In the genomic region with DNA sequence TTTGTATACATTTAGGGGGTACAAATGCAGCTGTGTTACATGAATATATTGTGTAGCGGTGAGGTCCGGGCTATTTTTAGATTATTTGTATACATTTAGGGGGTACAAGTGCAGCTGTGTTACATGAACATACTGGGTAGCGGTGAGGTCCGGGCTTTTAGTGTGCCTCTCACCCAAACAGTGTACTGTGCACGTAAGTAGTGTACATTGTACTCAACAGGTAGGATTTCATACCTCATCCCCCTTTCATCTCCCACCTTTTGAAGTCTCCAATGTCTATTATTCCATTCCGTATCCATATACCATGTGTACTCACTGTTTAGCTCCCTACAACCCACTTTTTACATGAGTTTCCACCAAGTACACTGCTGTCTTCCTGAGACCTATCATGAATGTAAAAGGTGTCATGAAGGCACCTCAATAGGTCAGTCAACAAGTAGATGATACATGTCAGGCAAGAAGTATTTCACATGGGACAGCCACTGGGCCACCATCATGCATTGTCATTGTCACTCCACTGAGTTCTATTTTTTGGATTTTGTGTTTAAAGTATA, we compare ENCODE assay signal across 22 cellular contexts. TPM values are rescaled to one million over a fixed set of nuclear protein-coding genes. Genes with fewer than 3 reads are reported as not detected.
A peak's percentile ranks its signal among the peaks of the same experiment; 100 is the strongest.
DNase-seq lines count a peak whose midpoint lies in the region; ATAC-seq, FAIRE-seq and TF ChIP-seq lines count a peak whose summit lies in the region.
"Had no signal": no experiment of that assay in that cellular context is flagged by ENCODE, and none has a peak within 500 bp of the region (broad histone marks: within the 10 kb centered on the region; RNA-seq: fewer than 3 reads in every experiment).

No MANE protein-coding gene starts in this region.

- FAIRE-seq in pancreas (lab: Jason Lieb, UNC) (no peak), RCC 7860 (lab: Jason Lieb, UNC) (no peak)

- no peak for ATAC-seq in pancreas
- ATAC-seq: lower lobe of right lung; stimulated activated memory B cell treated with anti-CD40 and anti-IgM and Interleukin-4, amounts not matched to agents 10 μg/mL and 1 μg/mL and 100 μg/mL, for 72 hours had no signal

- peak overlapping the region; percentile 10 for H3K4me2 ChIP-seq in mammary epithelial cell (ENCODE audit: insufficient read depth, low read depth, low read length)
- H3K4me2 ChIP-seq: BLaER1 had no signal

- no TSS peak for BruUV-seq in mammary epithelial cell (replicated peaks; lab: Mats Ljungman, UMichigan)

- WGBS in mammary epithelial cell (ENCODE audit: low coverage, missing lambda C conversion rate), result 82% methylated on average over 6 of the region's 6 CpGs
- 85 to 88% methylated on average over 6 of the region's 6 CpGs for WGBS in pancreas, 2 donors

- dilution Hi-C loops in mammary epithelial cell (cut with HindIII; ENCODE audit: low sequenced_read_pairs), result loop anchor here (5.0 kb wide), 2 partner anchors 62 to 97 kb away; no protein-coding TSS in a partner anchor

- H3K36me3 ChIP-seq in KOPT-K1 (ENCODE audit: insufficient read depth, low read length) (peaks cover 100% of the 10 kb centered on the region), mammary epithelial cell (ENCODE audit: insufficient read depth, low read length) (peaks cover 24% of the 10 kb centered on the region), pancreas (peaks cover 0 to 22% (median 7%) of the 10 kb centered on the region in 3 donors)

- H3K9me3 ChIP-seq in KOPT-K1 (ENCODE audit: insufficient read depth, low read length, poor library complexity, severe bottlenecking), result no peaks in the 10 kb centered on the region
- no peaks in the 10 kb centered on the region for H3K9me3 ChIP-seq in mammary epithelial cell (replicated peaks; ENCODE audit: insufficient read depth, low read length)
- no peaks in the 10 kb centered on the region for H3K9me3 ChIP-seq in pancreas
- H3K9me3 ChIP-seq: BLaER1, esophagus muscularis mucosa, lower lobe of right lung, spleen had no signal

- H3K36me3 Mint-ChIP-seq in activated CD4-positive, alpha-beta T cell treated with anti-CD3 and anti-CD28 coated beads, Interleukin-2, amount 10 ng/mL, durations not matched to agents 24 days and 14 days (ENCODE audit: low read depth), result peaks cover 58% of the 10 kb centered on the region

- H3K27ac ChIP-seq in KOPT-K1 (ENCODE audit: low read depth, low read length, poor library complexity, severe bottlenecking) (peak overlapping the region; percentile 38), mammary epithelial cell (ENCODE audit: insufficient read depth, low read depth, low read length) (peak overlapping the region; percentile 57), pancreas (peak overlapping the region in 3 of 4 donors; percentile 6 to 64 (median 61))
- H3K27ac ChIP-seq: BLaER1, HL-60, lower lobe of right lung had no signal

- no peaks in the 10 kb centered on the region for H3K27me3 ChIP-seq in mammary epithelial cell (ENCODE audit: insufficient read depth, low read length)
- no peaks in the 10 kb centered on the region for H3K27me3 ChIP-seq in pancreas
- H3K27me3 ChIP-seq: BLaER1, esophagus muscularis mucosa, spleen had no signal

- no peaks in the 10 kb centered on the region for H3K9me3 Mint-ChIP-seq in activated CD4-positive, alpha-beta T cell treated with anti-CD3 and anti-CD28 coated beads, Interleukin-2, amount 10 ng/mL, durations not matched to agents 24 days and 14 days
- H3K9me3 Mint-ChIP-seq: stimulated activated memory B cell treated with anti-CD40 and anti-IgM and Interleukin-4, amounts not matched to agents 10 μg/mL and 1 μg/mL and 100 μg/mL, for 72 hours had no signal

- H3K4me3 ChIP-seq in mammary epithelial cell (replicated peaks in 1 of 3; ENCODE audit: insufficient read depth in 1 of 3, low read depth in 2 of 3, low read length in 3 of 3), result no peak overlapping the region
- H3K4me3 ChIP-seq in pancreas, result no peak overlapping the region
- H3K4me3 ChIP-seq: BLaER1, esophagus muscularis mucosa, lower lobe of right lung, spleen had no signal

- peaks cover 3% of the 10 kb centered on the region for H4K20me1 ChIP-seq in mammary epithelial cell (ENCODE audit: insufficient read depth, low read length)

- intact Hi-C loops in activated CD4-positive, alpha-beta T cell treated with anti-CD3 and anti-CD28 coated beads, Interleukin-2, amount 10 ng/mL, durations not matched to agents 24 days and 14 days (cut with micrococcal nuclease), result no loop called here
- intact Hi-C loops in mammary epithelial cell (cut with micrococcal nuclease) (no loop called here), pancreas (cut with DNase I) (no loop called here)

- H2AFZ ChIP-seq in mammary epithelial cell (ENCODE audit: low read depth, low read length), result no peak overlapping the region

- no peak overlapping the region for H3K9ac ChIP-seq in mammary epithelial cell (ENCODE audit: insufficient read depth, low read length)
- H3K9ac ChIP-seq: BLaER1 had no signal

- TF ChIP-seq CTCF in mammary epithelial cell (conservative IDR thresholded peaks at IDR 0.05 in 1 of 2, IDR thresholded peaks at IDR 0.05 in 1 of 2; ENCODE audit: extremely low read depth in 1 of 2, insufficient read depth in 1 of 2, low read depth in 1 of 2, low read length in 2 of 2), result no peak
- TF ChIP-seq CTCF in pancreas (IDR thresholded peaks at IDR 0.05), result no peak

- H3K27me3 Mint-ChIP-seq in activated CD4-positive, alpha-beta T cell treated with anti-CD3 and anti-CD28 coated beads, Interleukin-2, amount 10 ng/mL, durations not matched to agents 24 days and 14 days, result no peaks in the 10 kb centered on the region
- H3K27me3 Mint-ChIP-seq: stimulated activated memory B cell treated with anti-CD40 and anti-IgM and Interleukin-4, amounts not matched to agents 10 μg/mL and 1 μg/mL and 100 μg/mL, for 72 hours had no signal

- H3K27ac Mint-ChIP-seq in activated CD4-positive, alpha-beta T cell treated with anti-CD3 and anti-CD28 coated beads, Interleukin-2, amount 10 ng/mL, durations not matched to agents 24 days and 14 days, result peak overlapping the region; percentile 51
- H3K27ac Mint-ChIP-seq: stimulated activated memory B cell treated with anti-CD40 and anti-IgM and Interleukin-4, amounts not matched to agents 10 μg/mL and 1 μg/mL and 100 μg/mL, for 72 hours had no signal

- peak; percentile 56 for DNase-seq in activated CD4-positive, alpha-beta T cell treated with anti-CD3 and anti-CD28 coated beads, Interleukin-2, amount 10 ng/mL, durations not matched to agents 24 days and 14 days
- DNase-seq in activated CD4-positive, alpha-beta T cell treated with anti-CD3 and anti-CD28 coated beads, Interleukin-2, amount 50 U/mL, for 4 hours, result no peak
- DNase-seq in mammary epithelial cell (no peak), pancreas (no peak), H4 (ENCODE audit: low spot score) (no peak), RCC 7860 (ENCODE audit: low spot score) (no peak)
- no peak for DNase-seq in activated effector memory CD4-positive, alpha-beta T cell treated with anti-CD3 and anti-CD28 coated beads, Interleukin-2, amount 50 U/mL, for 16 hours
- DNase-seq: 8988T; activated CD4-positive, alpha-beta T cell treated with anti-CD3 and anti-CD28 coated beads, Interleukin-2, amount 50 U/mL, for 48 hours; dermis blood vessel endothelial cell; DMS153; GOT3; KBM-7; lower lobe of right lung; NCI-H1092 treated with DMSO at 0.1 percent for 48 hours; NCI-H2171; spleen had no signal

- peaks cover 70% of the 10 kb centered on the region for H3K79me2 ChIP-seq in mammary epithelial cell (ENCODE audit: insufficient read depth, low read length)

- CTCF ChIA-PET in mammary epithelial cell (lab: Charles Lee; ENCODE audit: low non-redundant PET), result no interaction called here

- peaks cover 35% of the 10 kb centered on the region for H3K4me1 ChIP-seq in mammary epithelial cell (ENCODE audit: insufficient read depth, low read length)
- H3K4me1 ChIP-seq in pancreas, result peaks cover 0 to 17% (median 8%) of the 10 kb centered on the region in 3 donors
- H3K4me1 ChIP-seq: BLaER1 had no signal

- no peak overlapping the region for H3K4me3 Mint-ChIP-seq in activated CD4-positive, alpha-beta T cell treated with anti-CD3 and anti-CD28 coated beads, Interleukin-2, amount 10 ng/mL, durations not matched to agents 24 days and 14 days
- H3K4me3 Mint-ChIP-seq: stimulated activated memory B cell treated with anti-CD40 and anti-IgM and Interleukin-4, amounts not matched to agents 10 μg/mL and 1 μg/mL and 100 μg/mL, for 72 hours had no signal

- in situ Hi-C loops in mammary epithelial cell (cut with MboI; ENCODE audit: low sequenced_read_pairs in 2 of 2), result loop anchor here in 1 of 2 donors (10.0 kb wide), 1 partner anchor 94 kb away; no protein-coding TSS in a partner anchor

- H3K4me1 Mint-ChIP-seq in activated CD4-positive, alpha-beta T cell treated with anti-CD3 and anti-CD28 coated beads, Interleukin-2, amount 10 ng/mL, durations not matched to agents 24 days and 14 days, result peaks cover 32% of the 10 kb centered on the region

RNA-seq across cellular contexts. Expression of gene SKP1, which starts 27.7 kb away (rescaled TPM):
- total RNA-seq in activated CD4-positive, alpha-beta T cell treated with anti-CD3 and anti-CD28 coated beads, Interleukin-2, amount 10 ng/mL, durations not matched to agents 24 days and 14 days, result 266 and 289 TPM in 2 replicates
- total RNA-seq in mammary epithelial cell (100 to 1,000 TPM; 146 to 231 TPM), pancreas (100 to 1,000 TPM in 3 of 6 donors, 10 to 100 TPM in 3; 76.3 to 142 (median 97.6) TPM)
- polyA plus RNA-seq in mammary epithelial cell (389 TPM), pancreas (100 to 1,000 TPM in 1 of 2 donors, 10 to 100 TPM in 1; 67.5 to 252 TPM)
- polyA minus RNA-seq in mammary epithelial cell, result 130 TPM
- total RNA-seq in H4 (2014; rRNA removed; shearing (Covaris generic)), result 886 and 1,193 TPM in 2 replicates

RNA-seq across cellular contexts. Expression of gene TCF7, which starts 34.6 kb away (rescaled TPM):
- 112 and 113 TPM in 2 replicates for total RNA-seq in activated CD4-positive, alpha-beta T cell treated with anti-CD3 and anti-CD28 coated beads, Interleukin-2, amount 10 ng/mL, durations not matched to agents 24 days and 14 days
- total RNA-seq in mammary epithelial cell, result 1 to 10 TPM; 3.3 to 6.5 TPM
- 2.0 TPM for polyA plus RNA-seq in mammary epithelial cell
- 18.8 TPM for polyA minus RNA-seq in mammary epithelial cell
- 10 to 100 TPM in 1 of 6 donors, 1 to 10 TPM in 5; 5.6 to 13.1 (median 7.7) TPM for total RNA-seq in pancreas
- 1 to 10 TPM; 1.9 to 4.6 TPM for polyA plus RNA-seq in pancreas
- total RNA-seq in H4 (2014; rRNA removed; shearing (Covaris generic)), result 1.5 and 2.9 TPM in 2 replicates
